Comparison of ENCODE assay signal across 9 cellular contexts in the genomic region with DNA sequence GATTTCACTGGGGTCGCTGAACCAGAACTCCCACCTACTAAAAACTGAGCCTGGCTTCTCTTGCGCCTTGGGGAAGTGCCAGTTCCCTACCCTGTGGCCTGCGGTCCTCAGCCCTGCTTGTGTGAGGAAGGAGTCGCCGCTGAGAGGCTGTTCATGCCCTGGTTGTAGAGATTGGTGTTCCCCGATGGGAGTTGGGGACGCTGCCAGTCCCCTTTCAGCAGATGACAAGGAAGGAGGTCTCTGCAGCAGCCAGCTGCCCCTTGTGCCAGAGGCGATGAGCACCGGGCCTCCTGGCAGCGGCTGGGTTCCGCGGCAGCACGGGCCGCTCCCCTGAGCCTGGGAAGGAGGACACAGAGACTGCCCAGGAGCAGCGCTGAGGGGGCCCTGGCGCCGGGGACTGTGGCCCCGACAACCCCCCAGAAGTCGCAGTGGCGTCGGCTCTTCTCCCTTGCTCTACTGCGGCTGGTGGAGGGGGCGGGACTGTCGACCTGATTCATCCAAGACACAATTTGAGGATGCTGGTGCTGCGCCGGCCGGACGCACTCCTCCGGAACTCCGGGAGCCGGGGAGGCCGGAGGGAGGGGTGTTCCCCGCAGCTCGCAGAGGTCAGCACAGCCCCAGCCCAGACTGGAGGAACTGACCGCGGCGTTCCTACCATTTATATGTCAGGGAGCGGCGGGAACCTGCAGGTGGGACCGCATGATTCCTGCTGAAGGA. TPM values are rescaled to one million over a fixed set of nuclear protein-coding genes. Genes with fewer than 3 reads are reported as not detected.
DNase-seq lines count a peak whose midpoint lies in the region; ATAC-seq and TF ChIP-seq lines count a peak whose summit lies in the region.
"Had no signal": no experiment of that assay in that cellular context is flagged by ENCODE, and none has a peak within 500 bp of the region (broad histone marks: within the 10 kb centered on the region; RNA-seq: fewer than 3 reads in every experiment).

No MANE protein-coding gene starts in this region.

- H3K4me2 ChIP-seq in smooth muscle cell, result no peak overlapping the region

- H4K20me1 ChIP-seq in smooth muscle cell (ENCODE audit: low read depth), result no peaks in the 10 kb centered on the region

- TF ChIP-seq EP300 in upper lobe of left lung (IDR thresholded peaks at IDR 0.05), result no peak

- no peak overlapping the region for H3K9ac ChIP-seq in smooth muscle cell (ENCODE audit: low read depth)

- TF ChIP-seq CTCF in cardiac fibroblast (IDR thresholded peaks at IDR 0.05; ENCODE audit: low read depth, low read length) (no peak), lower lobe of right lung (IDR thresholded peaks at IDR 0.05) (no peak), upper lobe of left lung (IDR thresholded peaks at IDR 0.05) (no peak), smooth muscle cell (IDR thresholded peaks at IDR 0.05; ENCODE audit: borderline replicate concordance, insufficient read depth, poor library complexity, severe bottlenecking) (no peak)

- H2AFZ ChIP-seq in smooth muscle cell (ENCODE audit: low read depth), result no peak overlapping the region

- H3K4me1 ChIP-seq in lower lobe of right lung, result peaks cover 67% of the 10 kb centered on the region
- peaks cover 42 to 66% (median 49%) of the 10 kb centered on the region in 4 donors for H3K4me1 ChIP-seq in upper lobe of left lung
- H3K4me1 ChIP-seq in smooth muscle cell (ENCODE audit: low read depth), result no peaks in the 10 kb centered on the region

- 25 to 30% methylated on average over 4 to 18 of the region's 40 CpGs for WGBS in upper lobe of left lung, 2 donors
- 91% methylated on average over 36 of the region's 40 CpGs for WGBS in smooth muscle cell (ENCODE audit: low lambda C conversion rate)

- H3K36me3 ChIP-seq in MG63 (no peaks in the 10 kb centered on the region), lower lobe of right lung (no peaks in the 10 kb centered on the region), upper lobe of left lung (no peaks in the 10 kb centered on the region), smooth muscle cell (ENCODE audit: low read depth) (no peaks in the 10 kb centered on the region)

- TF ChIP-seq POLR2A in upper lobe of left lung (IDR thresholded peaks at IDR 0.05), result no peak

- peak; percentile 33 for DNase-seq in MG63
- peak; percentile 51 to 70 for DNase-seq in cardiac fibroblast (ENCODE audit: low read depth in 2 of 2)
- peak; percentile 79 for DNase-seq in lower lobe of right lung
- peak; percentile 68 to 86 for DNase-seq in upper lobe of left lung
- DNase-seq in dedifferentiated amniotic fluid mesenchymal stem cell (ENCODE audit: extremely low spot score), result no peak
- DNase-seq in smooth muscle cell (lab: John Stamatoyannopoulos, UW; ENCODE audit: unreplicated experiment), result no peak
- DNase-seq in NCI-H187 treated with DMSO at 0.1 percent for 48 hours (lab: John Stamatoyannopoulos, UW), result no peak

- H3K27ac ChIP-seq in lower lobe of right lung, result peak overlapping the region; percentile 84
- peak overlapping the region; percentile 74 to 92 (median 86) for H3K27ac ChIP-seq in upper lobe of left lung
- H3K27ac ChIP-seq in smooth muscle cell (ENCODE audit: low read depth), result no peak overlapping the region

- no peaks in the 10 kb centered on the region for H3F3A ChIP-seq in smooth muscle cell (ENCODE audit: low read depth)

- no peaks in the 10 kb centered on the region for H3K27me3 ChIP-seq in MG63
- H3K27me3 ChIP-seq in lower lobe of right lung (ENCODE audit: low read depth), result no peaks in the 10 kb centered on the region
- H3K27me3 ChIP-seq in upper lobe of left lung, result no peaks in the 10 kb centered on the region
- H3K27me3 ChIP-seq in smooth muscle cell (ENCODE audit: low read depth), result no peaks in the 10 kb centered on the region

- intact Hi-C loops in lower lobe of right lung (cut with DNase I), result loop anchor here (10.0 kb wide), 1 partner anchor 139 kb away; no protein-coding TSS in a partner anchor

- H3K79me2 ChIP-seq in smooth muscle cell (ENCODE audit: low read depth), result no peaks in the 10 kb centered on the region

- no peak overlapping the region for H3K4me3 ChIP-seq in MG63
- peak overlapping the region; percentile 26 to 42 for H3K4me3 ChIP-seq in cardiac fibroblast (replicated peaks in 1 of 2; ENCODE audit: low read depth in 2 of 2, low read length in 2 of 2)
- H3K4me3 ChIP-seq in lower lobe of right lung, result peak overlapping the region; percentile 56
- peak overlapping the region in 3 of 4 donors; percentile 27 to 48 (median 46) for H3K4me3 ChIP-seq in upper lobe of left lung
- no peak overlapping the region for H3K4me3 ChIP-seq in smooth muscle cell

- peak; percentile 36 for ATAC-seq in GM18511 (IDR thresholded peaks at IDR 0.05; ENCODE audit: unreplicated experiment)
- ATAC-seq in lower lobe of right lung, result peak; percentile 69 to 76
- peak; percentile 62 to 89 for ATAC-seq in upper lobe of left lung (ENCODE audit: low FRiP score in 2 of 2)

- no peaks in the 10 kb centered on the region for H3K9me3 ChIP-seq in MG63
- H3K9me3 ChIP-seq in lower lobe of right lung, result no peaks in the 10 kb centered on the region
- no peaks in the 10 kb centered on the region for H3K9me3 ChIP-seq in upper lobe of left lung
- H3K9me3 ChIP-seq in smooth muscle cell (replicated peaks; ENCODE audit: low read depth), result no peaks in the 10 kb centered on the region

RNA-seq across cellular contexts. Expression of a gene that starts 12.0 kb away (rescaled TPM):
- total RNA-seq in MG63 (2014; rRNA removed; shearing (Covaris generic); ENCODE audit: low replicate concordance), result not detected in 2 replicates
- total RNA-seq in lower lobe of right lung (10.3 TPM), upper lobe of left lung (10 to 100 TPM in 1 of 6 donors, 1 to 10 TPM in 5; 2.1 to 10.0 (median 7.3) TPM), smooth muscle cell (not detected in 2 replicates)
- 0.14 TPM in 1 of 2 replicates, not detected in the other for polyA plus RNA-seq in smooth muscle cell
- total RNA-seq: SK-MEL-5 had no signal

RNA-seq across cellular contexts. Expression of a gene that starts 12.0 kb away (rescaled TPM):
- not detected in 2 replicates for total RNA-seq in MG63 (2014; rRNA removed; shearing (Covaris generic); ENCODE audit: low replicate concordance)
- total RNA-seq in lower lobe of right lung, result 9.0 TPM
- total RNA-seq in upper lobe of left lung, result 10 to 100 TPM in 1 of 6 donors, 1 to 10 TPM in 5; 2.0 to 36.7 (median 4.6) TPM
- not detected in 2 replicates for total RNA-seq in smooth muscle cell
- not detected in 2 replicates for polyA plus RNA-seq in smooth muscle cell

RNA-seq across cellular contexts. Expression of a gene that starts 41.7 kb away (rescaled TPM):
- total RNA-seq in MG63 (2014; rRNA removed; shearing (Covaris generic); ENCODE audit: low replicate concordance), result 0.26 and 1.4 TPM in 2 replicates
- total RNA-seq in lower lobe of right lung (135 TPM), upper lobe of left lung (100 to 1,000 TPM in 1 of 6 donors, 10 to 100 TPM in 5; 31.4 to 114 (median 52.6) TPM), smooth muscle cell (0.13 TPM in 1 of 2 replicates, not detected in the other)
- 0.42 TPM in 1 of 2 replicates, not detected in the other for polyA plus RNA-seq in smooth muscle cell
- total RNA-seq: SK-MEL-5 had no signal

Comparison
In these comparisons a context has a peak if more than half of its experiments do, and no peak if none do; other contexts are left out.
1. DNase-seq: peak in MG63 (single experiment), cardiac fibroblast (2 of 2), lower lobe of right lung (single experiment) and upper lobe of left lung (2 of 2); none in dedifferentiated amniotic fluid mesenchymal stem cell (single experiment), smooth muscle cell (single experiment) and NCI-H187 treated with DMSO at 0.1 percent for 48 hours (single experiment).
2. H3K4me3 ChIP-seq: peak in cardiac fibroblast (2 of 2), lower lobe of right lung (single experiment) and upper lobe of left lung (3 of 4); none in MG63 (single experiment) and smooth muscle cell (single experiment).
3. RNA of a gene that starts 41.7 kb away (total RNA-seq): 135 TPM in lower lobe of right lung (single experiment) and 31.4 to 114 TPM in upper lobe of left lung; 0.26 to 1.4 TPM in MG63 and 0.13 TPM in smooth muscle cell; every median in the first group is over 10 times any median in the second.
4. Peak in every context shown above with its lines, with median percentiles within 50 percentile points of each other: ATAC-seq.